ENCODE assay signal across 8 cellular contexts in genomic region chr2:44578401-44579135, GRCh38.
DNase-seq lines count a peak whose midpoint lies in the region; ATAC-seq and TF ChIP-seq lines count a peak whose summit lies in the region.

No MANE protein-coding gene starts in this region.

- H3K9me3 Mint-ChIP-seq in activated naive CD8-positive, alpha-beta T cell (ENCODE audit: low read depth), result no peaks in the 10 kb centered on the region
- H3K9me3 Mint-ChIP-seq in Calu3 (ENCODE audit: low read depth, unreplicated experiment), result no peaks in the 10 kb centered on the region

- peaks cover 3% of the 10 kb centered on the region for H3K36me3 Mint-ChIP-seq in activated naive CD8-positive, alpha-beta T cell
- no peaks in the 10 kb centered on the region for H3K36me3 Mint-ChIP-seq in Calu3 (ENCODE audit: insufficient read depth, unreplicated experiment)

- no TSS peak for BruUV-seq in Calu3 (replicated peaks; lab: Mats Ljungman, UMichigan)

- DNase-seq in psoas muscle, result no peak
- DNase-seq in stimulated activated naive CD4-positive, alpha-beta T cell (lab: John Stamatoyannopoulos, UW), result no peak
- no peak for DNase-seq in NCI-H146 (lab: John Stamatoyannopoulos, UW)
- DNase-seq in Calu3, result no peak

- no peaks in the 10 kb centered on the region for H3K27me3 Mint-ChIP-seq in activated naive CD8-positive, alpha-beta T cell
- H3K27me3 Mint-ChIP-seq in Calu3 (ENCODE audit: unreplicated experiment), result no peaks in the 10 kb centered on the region

- no peaks in the 10 kb centered on the region for H3K36me3 ChIP-seq in psoas muscle (ENCODE audit: insufficient read depth in 1 of 2, low read depth in 1 of 2)

- peak overlapping the region; percentile 69 for H3K27ac Mint-ChIP-seq in activated naive CD8-positive, alpha-beta T cell
- H3K27ac Mint-ChIP-seq in Calu3 (ENCODE audit: unreplicated experiment), result no peak overlapping the region

- H3K4me3 ChIP-seq in psoas muscle, result peak overlapping the region; percentile 11

- peak overlapping the region; percentile 58 for H3K27ac ChIP-seq in psoas muscle

- 81 to 90% (median 82%) methylated on average over 3 of the region's 3 CpGs for WGBS in psoas muscle, 3 donors

- peaks cover 12% of the 10 kb centered on the region for H3K4me1 ChIP-seq in psoas muscle

- H3K27me3 ChIP-seq in psoas muscle (ENCODE audit: insufficient read depth in 3 of 3, low read length in 2 of 3), result no peaks in the 10 kb centered on the region

- ATAC-seq in GM18858 (IDR thresholded peaks at IDR 0.05; ENCODE audit: unreplicated experiment) (peak; percentile 60), HG03354 (IDR thresholded peaks at IDR 0.05; ENCODE audit: poor library complexity, severe bottlenecking, unreplicated experiment) (peak; percentile 60), psoas muscle (peak; percentile 68 to 92 (median 84)), GM19452 (IDR thresholded peaks at IDR 0.05; ENCODE audit: unreplicated experiment) (no peak)

- TF ChIP-seq CTCF in psoas muscle (IDR thresholded peaks at IDR 0.05), result no peak
- TF ChIP-seq CTCF in Calu3 (IDR thresholded peaks at IDR 0.05; ENCODE audit: unreplicated experiment), result no peak

- peak overlapping the region; percentile 22 for H3K4me3 Mint-ChIP-seq in activated naive CD8-positive, alpha-beta T cell
- no peak overlapping the region for H3K4me3 Mint-ChIP-seq in Calu3 (ENCODE audit: low read depth, unreplicated experiment)

- CTCF ChIA-PET in Calu3 (lab: Charles Lee), result interaction anchor here (0.8 kb wide), 1 partner anchor 377 kb away, joined by 3 read pairs; no protein-coding TSS in a partner anchor

- H3K9me3 ChIP-seq in psoas muscle, result no peaks in the 10 kb centered on the region

- peaks cover 48% of the 10 kb centered on the region for H3K4me1 Mint-ChIP-seq in activated naive CD8-positive, alpha-beta T cell (ENCODE audit: low read depth)
- peaks cover 19% of the 10 kb centered on the region for H3K4me1 Mint-ChIP-seq in Calu3 (ENCODE audit: low read depth, unreplicated experiment)

- intact Hi-C loops in psoas muscle (cut with DNase I), result no loop called here
- intact Hi-C loops in Calu3 (cut with micrococcal nuclease; ENCODE audit: unreplicated experiment), result no loop called here
